8 cellular contexts compared by ENCODE assay signal in genomic region chr5:35803221-35803651, GRCh38. TPM values are rescaled to one million over a fixed set of nuclear protein-coding genes. Genes with fewer than 3 reads are reported as not detected.
DNase-seq lines count a peak whose midpoint lies in the region; ATAC-seq and TF ChIP-seq lines count a peak whose summit lies in the region.

No MANE protein-coding gene starts in this region.

- no peaks in the 10 kb centered on the region for H3K36me3 Mint-ChIP-seq in type B pancreatic cell

- peak overlapping the region in 1 of 5 donors; percentile 26 for H3K27ac ChIP-seq in adrenal gland

- no peaks in the 10 kb centered on the region for H3K9me3 ChIP-seq in adrenal gland (replicated peaks in 1 of 3)

- H3K4me1 Mint-ChIP-seq in type B pancreatic cell (ENCODE audit: unreplicated experiment), result peaks cover 10% of the 10 kb centered on the region

- DNase-seq in DMS 273 treated with DMSO at 0.1 percent for 48 hours (lab: John Stamatoyannopoulos, UW) (peak; percentile 13), NCI-H146 (lab: John Stamatoyannopoulos, UW) (peak; percentile 25), adrenal gland (peak in 6 of 7 donors; percentile 29 to 79 (median 40)), iPS DF 19.7 (ENCODE audit: low read depth, low spot score) (peak; percentile 20), type B pancreatic cell (ENCODE audit: extremely low spot score, unreplicated experiment) (no peak)

- H3K27me3 ChIP-seq in adrenal gland, result no peaks in the 10 kb centered on the region

- H3K9me3 Mint-ChIP-seq in type B pancreatic cell, result no peaks in the 10 kb centered on the region

- TF ChIP-seq CTCF in adrenal gland (IDR thresholded peaks at IDR 0.05), result no peak
- no peak for TF ChIP-seq CTCF in type B pancreatic cell (conservative IDR thresholded peaks at IDR 0.05)

- intact Hi-C loops in adrenal gland (cut with DNase I), result no loop called here

- H3K27ac Mint-ChIP-seq in type B pancreatic cell, result peak overlapping the region; percentile 53

- WGBS in adrenal gland, 4 donors, result 8 to 20% (median 12%) methylated on average over 1 to 3 of the region's 3 CpGs

- H3K4me3 ChIP-seq in adrenal gland, result no peak overlapping the region

- no peaks in the 10 kb centered on the region for H3K4me1 ChIP-seq in adrenal gland (replicated peaks in 1 of 2)

- H3K27me3 Mint-ChIP-seq in type B pancreatic cell, result no peaks in the 10 kb centered on the region

- no peaks in the 10 kb centered on the region for H3K36me3 ChIP-seq in adrenal gland (replicated peaks in 1 of 2)

- TF ChIP-seq POLR2A in adrenal gland (IDR thresholded peaks at IDR 0.05), result no peak

- no peak overlapping the region for H3K4me3 Mint-ChIP-seq in type B pancreatic cell

- ATAC-seq in HG02938 (IDR thresholded peaks at IDR 0.05; ENCODE audit: unreplicated experiment) (no peak), HG02678 (IDR thresholded peaks at IDR 0.05; ENCODE audit: unreplicated experiment) (no peak), GM21723 (IDR thresholded peaks at IDR 0.05; ENCODE audit: unreplicated experiment) (no peak)

RNA-seq across cellular contexts. Expression of gene IL7R, which starts 53.5 kb away (rescaled TPM):
- total RNA-seq in adrenal gland, result 10 to 100 TPM in 4 of 8 donors, 1 to 10 TPM in 4; 4.7 to 14.7 (median 9.2) TPM
- polyA plus RNA-seq in adrenal gland, result 10 to 100 TPM in 1 of 3 donors, 1 to 10 TPM in 2; 1.2 to 14.2 (median 1.8) TPM
- total RNA-seq in type B pancreatic cell (ENCODE audit: low replicate concordance), result not detected in 2 replicates
